ENCODE assay signal across 1 cellular context in genomic region chr3:4772858-4773257, GRCh38.
TF ChIP-seq lines count a peak whose summit lies in the region.

No MANE protein-coding gene starts in this region.

TF ChIP-seq in liver, 16 proteins besides CTCF, POLR2A, EP300 and RAD21 (continued from another document):
- TF ChIP-seq ZBTB33 (IDR thresholded peaks at IDR 0.05) (no peak), YY1 (IDR thresholded peaks at IDR 0.05) (no peak), NR2F2 (IDR thresholded peaks at IDR 0.05) (no peak)
TF ChIP-seq in liver: peak in this region for 0.
